ENCODE assay signal across 14 cellular contexts in genomic region chr20:45569650-45570049, GRCh38. TPM values are rescaled to one million over a fixed set of nuclear protein-coding genes. Genes with fewer than 3 reads are reported as not detected.
"Had no signal": no experiment of that assay in that cellular context is flagged by ENCODE, and none has a peak within 500 bp of the region (broad histone marks: within the 10 kb centered on the region; RNA-seq: fewer than 3 reads in every experiment).

No MANE protein-coding gene starts in this region.

RNA-seq across cellular contexts. Expression of gene WFDC8, which starts 9.4 kb away (rescaled TPM):
- total RNA-seq: activated B cell treated with CpG ODN at 0.5 μM for 24 hours; activated CD4-positive, alpha-beta memory T cell treated with anti-CD3 and anti-CD28 coated beads for 36 hours; activated CD4-positive, alpha-beta memory T cell treated with anti-CD3 and anti-CD28 coated beads, Interleukin-2, amount 10 ng/mL, durations not matched to agents 7 days and 5 days; activated CD4-positive, alpha-beta T cell treated with anti-CD3 and anti-CD28 coated beads for 36 hours; activated CD4-positive, alpha-beta T cell treated with anti-CD3 and anti-CD28 coated beads, Interleukin-2, amount 10 ng/mL, durations not matched to agents 24 days and 14 days; activated CD4-positive, alpha-beta T cell treated with anti-CD3 and anti-CD28 coated beads, Interleukin-2, amount 10 ng/mL, durations not matched to agents 7 days and 5 days; activated CD8-positive, alpha-beta memory T cell treated with anti-CD3 and anti-CD28 coated beads for 36 hours; activated CD8-positive, alpha-beta memory T cell treated with anti-CD3 and anti-CD28 coated beads, Interleukin-2, amount 10 ng/mL, durations not matched to agents 7 days and 5 days; activated CD8-positive, alpha-beta T cell treated with anti-CD3 and anti-CD28 coated beads for 36 hours; activated CD8-positive, alpha-beta T cell treated with anti-CD3 and anti-CD28 coated beads, Interleukin-2, amount 10 ng/mL, durations not matched to agents 7 days and 5 days; T-helper 1 cell treated with Interleukin-12 subunit alpha and Interleukin-12 subunit beta and Interleukin-4 antibody, amounts not matched to agents 30 ng/mL and 1 ng/mL, for 36 hours; T-helper 17 cell; T-helper 2 cell treated with Interferon-gamma antibody and Interleukin-4, amounts not matched to agents 100 ng/mL and 5 ng/mL, for 36 hours; WTC11 had no signal

RNA-seq across cellular contexts. Expression of gene EPPIN, which starts 22.4 kb away (rescaled TPM):
- total RNA-seq: activated B cell treated with CpG ODN at 0.5 μM for 24 hours; activated CD4-positive, alpha-beta memory T cell treated with anti-CD3 and anti-CD28 coated beads for 36 hours; activated CD4-positive, alpha-beta memory T cell treated with anti-CD3 and anti-CD28 coated beads, Interleukin-2, amount 10 ng/mL, durations not matched to agents 7 days and 5 days; activated CD4-positive, alpha-beta T cell treated with anti-CD3 and anti-CD28 coated beads for 36 hours; activated CD4-positive, alpha-beta T cell treated with anti-CD3 and anti-CD28 coated beads, Interleukin-2, amount 10 ng/mL, durations not matched to agents 24 days and 14 days; activated CD4-positive, alpha-beta T cell treated with anti-CD3 and anti-CD28 coated beads, Interleukin-2, amount 10 ng/mL, durations not matched to agents 7 days and 5 days; activated CD8-positive, alpha-beta memory T cell treated with anti-CD3 and anti-CD28 coated beads for 36 hours; activated CD8-positive, alpha-beta memory T cell treated with anti-CD3 and anti-CD28 coated beads, Interleukin-2, amount 10 ng/mL, durations not matched to agents 7 days and 5 days; activated CD8-positive, alpha-beta T cell treated with anti-CD3 and anti-CD28 coated beads for 36 hours; activated CD8-positive, alpha-beta T cell treated with anti-CD3 and anti-CD28 coated beads, Interleukin-2, amount 10 ng/mL, durations not matched to agents 7 days and 5 days; T-helper 1 cell treated with Interleukin-12 subunit alpha and Interleukin-12 subunit beta and Interleukin-4 antibody, amounts not matched to agents 30 ng/mL and 1 ng/mL, for 36 hours; T-helper 17 cell; T-helper 2 cell treated with Interferon-gamma antibody and Interleukin-4, amounts not matched to agents 100 ng/mL and 5 ng/mL, for 36 hours had no signal

RNA-seq across cellular contexts. Expression of gene WFDC6, which starts 30.4 kb away (rescaled TPM):
- total RNA-seq: activated B cell treated with CpG ODN at 0.5 μM for 24 hours; activated CD4-positive, alpha-beta memory T cell treated with anti-CD3 and anti-CD28 coated beads for 36 hours; activated CD4-positive, alpha-beta memory T cell treated with anti-CD3 and anti-CD28 coated beads, Interleukin-2, amount 10 ng/mL, durations not matched to agents 7 days and 5 days; activated CD4-positive, alpha-beta T cell treated with anti-CD3 and anti-CD28 coated beads for 36 hours; activated CD4-positive, alpha-beta T cell treated with anti-CD3 and anti-CD28 coated beads, Interleukin-2, amount 10 ng/mL, durations not matched to agents 24 days and 14 days; activated CD4-positive, alpha-beta T cell treated with anti-CD3 and anti-CD28 coated beads, Interleukin-2, amount 10 ng/mL, durations not matched to agents 7 days and 5 days; activated CD8-positive, alpha-beta memory T cell treated with anti-CD3 and anti-CD28 coated beads for 36 hours; activated CD8-positive, alpha-beta memory T cell treated with anti-CD3 and anti-CD28 coated beads, Interleukin-2, amount 10 ng/mL, durations not matched to agents 7 days and 5 days; activated CD8-positive, alpha-beta T cell treated with anti-CD3 and anti-CD28 coated beads for 36 hours; activated CD8-positive, alpha-beta T cell treated with anti-CD3 and anti-CD28 coated beads, Interleukin-2, amount 10 ng/mL, durations not matched to agents 7 days and 5 days; T-helper 1 cell treated with Interleukin-12 subunit alpha and Interleukin-12 subunit beta and Interleukin-4 antibody, amounts not matched to agents 30 ng/mL and 1 ng/mL, for 36 hours; T-helper 17 cell; T-helper 2 cell treated with Interferon-gamma antibody and Interleukin-4, amounts not matched to agents 100 ng/mL and 5 ng/mL, for 36 hours; WTC11 had no signal

RNA-seq across cellular contexts. Expression of gene SPINT3, which starts 54.2 kb away (rescaled TPM):
- total RNA-seq: activated B cell treated with CpG ODN at 0.5 μM for 24 hours; activated CD4-positive, alpha-beta memory T cell treated with anti-CD3 and anti-CD28 coated beads for 36 hours; activated CD4-positive, alpha-beta memory T cell treated with anti-CD3 and anti-CD28 coated beads, Interleukin-2, amount 10 ng/mL, durations not matched to agents 7 days and 5 days; activated CD4-positive, alpha-beta T cell treated with anti-CD3 and anti-CD28 coated beads for 36 hours; activated CD4-positive, alpha-beta T cell treated with anti-CD3 and anti-CD28 coated beads, Interleukin-2, amount 10 ng/mL, durations not matched to agents 24 days and 14 days; activated CD4-positive, alpha-beta T cell treated with anti-CD3 and anti-CD28 coated beads, Interleukin-2, amount 10 ng/mL, durations not matched to agents 7 days and 5 days; activated CD8-positive, alpha-beta memory T cell treated with anti-CD3 and anti-CD28 coated beads for 36 hours; activated CD8-positive, alpha-beta memory T cell treated with anti-CD3 and anti-CD28 coated beads, Interleukin-2, amount 10 ng/mL, durations not matched to agents 7 days and 5 days; activated CD8-positive, alpha-beta T cell treated with anti-CD3 and anti-CD28 coated beads for 36 hours; activated CD8-positive, alpha-beta T cell treated with anti-CD3 and anti-CD28 coated beads, Interleukin-2, amount 10 ng/mL, durations not matched to agents 7 days and 5 days; T-helper 1 cell treated with Interleukin-12 subunit alpha and Interleukin-12 subunit beta and Interleukin-4 antibody, amounts not matched to agents 30 ng/mL and 1 ng/mL, for 36 hours; T-helper 17 cell; T-helper 2 cell treated with Interferon-gamma antibody and Interleukin-4, amounts not matched to agents 100 ng/mL and 5 ng/mL, for 36 hours; WTC11 had no signal

RNA-seq across cellular contexts. Expression of gene WFDC10A, which starts 59.9 kb away (rescaled TPM):
- total RNA-seq: activated B cell treated with CpG ODN at 0.5 μM for 24 hours; activated CD4-positive, alpha-beta memory T cell treated with anti-CD3 and anti-CD28 coated beads for 36 hours; activated CD4-positive, alpha-beta memory T cell treated with anti-CD3 and anti-CD28 coated beads, Interleukin-2, amount 10 ng/mL, durations not matched to agents 7 days and 5 days; activated CD4-positive, alpha-beta T cell treated with anti-CD3 and anti-CD28 coated beads for 36 hours; activated CD4-positive, alpha-beta T cell treated with anti-CD3 and anti-CD28 coated beads, Interleukin-2, amount 10 ng/mL, durations not matched to agents 24 days and 14 days; activated CD4-positive, alpha-beta T cell treated with anti-CD3 and anti-CD28 coated beads, Interleukin-2, amount 10 ng/mL, durations not matched to agents 7 days and 5 days; activated CD8-positive, alpha-beta memory T cell treated with anti-CD3 and anti-CD28 coated beads for 36 hours; activated CD8-positive, alpha-beta memory T cell treated with anti-CD3 and anti-CD28 coated beads, Interleukin-2, amount 10 ng/mL, durations not matched to agents 7 days and 5 days; activated CD8-positive, alpha-beta T cell treated with anti-CD3 and anti-CD28 coated beads for 36 hours; activated CD8-positive, alpha-beta T cell treated with anti-CD3 and anti-CD28 coated beads, Interleukin-2, amount 10 ng/mL, durations not matched to agents 7 days and 5 days; T-helper 1 cell treated with Interleukin-12 subunit alpha and Interleukin-12 subunit beta and Interleukin-4 antibody, amounts not matched to agents 30 ng/mL and 1 ng/mL, for 36 hours; T-helper 17 cell; T-helper 2 cell treated with Interferon-gamma antibody and Interleukin-4, amounts not matched to agents 100 ng/mL and 5 ng/mL, for 36 hours; WTC11 had no signal
